In the genomic region with DNA sequence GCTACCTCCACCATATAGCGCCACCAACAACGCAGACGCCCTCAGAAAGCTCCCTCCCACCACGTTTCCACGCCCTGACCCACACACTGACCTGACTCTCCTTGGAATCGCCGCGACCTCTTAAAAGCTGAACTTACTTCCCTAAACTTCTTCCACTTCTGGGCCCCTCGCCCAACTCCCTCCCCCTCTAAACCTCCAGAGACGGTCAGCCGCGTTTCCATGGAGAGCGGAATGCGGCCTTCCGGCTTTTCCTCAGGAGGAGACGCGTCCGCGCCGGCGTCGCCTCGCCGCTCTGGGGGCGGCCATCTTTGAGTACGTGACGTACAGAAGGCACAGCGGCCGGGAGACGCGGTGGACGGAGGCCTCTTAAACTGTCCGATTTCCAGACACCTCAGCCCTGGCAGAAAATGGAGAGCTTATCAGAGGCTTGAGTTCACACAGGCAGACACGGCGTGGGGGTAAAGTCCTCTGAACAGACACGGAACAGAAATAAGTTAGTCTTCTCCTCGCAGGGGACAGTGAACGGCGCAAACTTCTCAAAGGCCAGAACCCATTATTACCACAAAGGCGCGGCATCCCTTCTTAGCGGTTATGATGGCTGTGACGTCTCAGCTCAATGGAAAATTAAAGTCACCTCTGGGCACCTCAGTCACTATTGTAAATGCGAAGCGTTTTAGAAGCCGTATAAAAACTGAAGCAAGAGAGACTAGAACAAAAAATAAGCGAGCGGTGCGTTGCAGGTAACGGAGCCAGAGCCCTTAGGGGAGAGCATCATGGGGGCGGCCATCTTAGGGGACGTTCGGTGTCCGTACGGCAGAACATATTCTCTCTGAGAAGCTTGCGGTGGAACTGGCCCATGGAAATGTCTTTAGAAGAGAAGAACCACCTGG, we compare ENCODE assay signal across 8 cellular contexts. TPM values are rescaled to one million over a fixed set of nuclear protein-coding genes. Genes with fewer than 3 reads are reported as not detected.
DNase-seq lines count a peak whose midpoint lies in the region; ATAC-seq and TF ChIP-seq lines count a peak whose summit lies in the region.

Gene ZNF432, minus strand, starts transcription at position 235 of the 890 bp plus-strand sequence. CDS start 1,970 bp downstream, outside the sequence.

- H3K4me3 Mint-ChIP-seq in activated CD4-positive, alpha-beta memory T cell treated with anti-CD3 and anti-CD28 coated beads, Interleukin-2, amount 10 ng/mL, durations not matched to agents 7 days and 5 days = peak within 1 kb of the TSS; percentile 88

- intact Hi-C loops in dorsolateral prefrontal cortex (cut with DNase I) = loop anchor here (1.0 kb wide), 1 partner anchor 21 kb away; the partner anchor contains the start of gene ZNF614 (in 2 of the 2)
- intact Hi-C loops in right lobe of liver (cut with DNase I) = no loop called here

- ATAC-seq in HG03439 (IDR thresholded peaks at IDR 0.05; ENCODE audit: unreplicated experiment) = peak; percentile 89
- peak; percentile 98 to 99 (median 98) for ATAC-seq in right lobe of liver

- H3K27me3 ChIP-seq in dorsolateral prefrontal cortex = no peaks in the 10 kb centered on the region
- no peaks in the 10 kb centered on the region for H3K27me3 ChIP-seq in right lobe of liver

- POLR2A ChIA-PET in activated CD4-positive, alpha-beta memory T cell treated with anti-CD3 and anti-CD28 coated beads, Interleukin-2, amount 10 ng/mL, durations not matched to agents 7 days and 5 days (lab: Charles Lee) = interaction anchor here (0.6 to 2.2 kb wide), 10 partner anchors 13 to 654 kb away, joined by 3 to 37 read pairs (median 4); partner anchors contain the start of genes ZNF350, ZNF614, ZNF615 and ZNF616

- peaks cover 81% of the 10 kb centered on the region for H3K36me3 Mint-ChIP-seq in activated CD4-positive, alpha-beta memory T cell treated with anti-CD3 and anti-CD28 coated beads, Interleukin-2, amount 10 ng/mL, durations not matched to agents 7 days and 5 days (ENCODE audit: low read depth)

- H3K27ac Mint-ChIP-seq in activated CD4-positive, alpha-beta memory T cell treated with anti-CD3 and anti-CD28 coated beads, Interleukin-2, amount 10 ng/mL, durations not matched to agents 7 days and 5 days = peak within 1 kb of the TSS; percentile 95

- H3K9me3 Mint-ChIP-seq in activated CD4-positive, alpha-beta memory T cell treated with anti-CD3 and anti-CD28 coated beads, Interleukin-2, amount 10 ng/mL, durations not matched to agents 7 days and 5 days = peaks cover 52% of the 10 kb centered on the region

- no peaks in the 10 kb centered on the region for H3K27me3 Mint-ChIP-seq in activated CD4-positive, alpha-beta memory T cell treated with anti-CD3 and anti-CD28 coated beads, Interleukin-2, amount 10 ng/mL, durations not matched to agents 7 days and 5 days

- H3K27ac ChIP-seq in dorsolateral prefrontal cortex = peak within 1 kb of the TSS; percentile 86 to 99 (median 97)
- peak within 1 kb of the TSS; percentile 66 to 87 (median 85) for H3K27ac ChIP-seq in right lobe of liver

- WGBS in right lobe of liver (ENCODE audit: insufficient coverage, low coverage, low lambda C conversion rate, missing lambda C conversion rate) = 2% methylated on average over 33 of the region's 56 CpGs

- DNase-seq in Ammon's horn (ENCODE audit: low spot score) (peak; percentile 96), GM19238 (ENCODE audit: insufficient read length, low spot score) (peak; percentile 51), NCI-H526 treated with DMSO at 0.1 percent for 48 hours (lab: John Stamatoyannopoulos, UW) (peak; percentile 93), dorsolateral prefrontal cortex (peak; percentile 80 to 95 (median 93)), right lobe of liver (peak; percentile 91 to 96 (median 94))
- peak; percentile 85 for DNase-seq in activated CD4-positive, alpha-beta memory T cell treated with anti-CD3 and anti-CD28 coated beads, Interleukin-2, amount 10 ng/mL, durations not matched to agents 7 days and 5 days
- peak; percentile 81 for DNase-seq in stimulated activated CD4-positive, alpha-beta T cell treated with anti-CD3 and anti-CD28 coated beads, Interleukin-4, amount 100 ng/mL, for 24 hours

- CTCF ChIA-PET in activated CD4-positive, alpha-beta memory T cell treated with anti-CD3 and anti-CD28 coated beads, Interleukin-2, amount 10 ng/mL, durations not matched to agents 7 days and 5 days (lab: Charles Lee) = no interaction called here

- H3K4me3 ChIP-seq in dorsolateral prefrontal cortex (peak within 1 kb of the TSS; percentile 53 to 89 (median 76)), right lobe of liver (peak within 1 kb of the TSS; percentile 41 to 70 (median 64))

- peaks cover 0 to 9% (median 4%) of the 10 kb centered on the region in 4 donors for H3K36me3 ChIP-seq in right lobe of liver

- TF ChIP-seq POLR2A in right lobe of liver (IDR thresholded peaks at IDR 0.05) = peak; percentile 33

- peaks cover 0 to 5% (median 0%) of the 10 kb centered on the region in 4 donors for H3K4me1 ChIP-seq in right lobe of liver

- TF ChIP-seq CTCF in dorsolateral prefrontal cortex (IDR thresholded peaks at IDR 0.05 in 54 of 56, conservative IDR thresholded peaks at IDR 0.05 in 2 of 56; ENCODE audit: low read depth in 1 of 56, partially characterized antibody in 56 of 56) (peak in 21 of 56 donors; percentile 2 to 42 (median 17)), right lobe of liver (IDR thresholded peaks at IDR 0.05) (no peak)

- peaks cover 17% of the 10 kb centered on the region for H3K4me1 Mint-ChIP-seq in activated CD4-positive, alpha-beta memory T cell treated with anti-CD3 and anti-CD28 coated beads, Interleukin-2, amount 10 ng/mL, durations not matched to agents 7 days and 5 days

- peaks cover 0 to 13% (median 8%) of the 10 kb centered on the region in 4 donors for H3K9me3 ChIP-seq in right lobe of liver

RNA-seq across cellular contexts. Expression of gene ZNF432, which starts in this region (rescaled TPM):
- total RNA-seq in activated CD4-positive, alpha-beta memory T cell treated with anti-CD3 and anti-CD28 coated beads, Interleukin-2, amount 10 ng/mL, durations not matched to agents 7 days and 5 days = 10 to 100 TPM; 12.8 to 13.6 TPM
- 10 to 100 TPM; 11.0 to 33.6 (median 18.4) TPM for total RNA-seq in dorsolateral prefrontal cortex
- 1 to 10 TPM in 5 of 6 experiments, under 1 TPM in 1; 0.86 to 3.9 (median 3.3) TPM for total RNA-seq in right lobe of liver

Comparison
In these comparisons a context has a peak if more than half of its experiments do, and no peak if none do; other contexts are left out.
1. Peak in every context shown above with its lines: DNase-seq, ATAC-seq, H3K4me3 ChIP-seq and H3K27ac ChIP-seq.
2. intact Hi-C loops: an anchor here in dorsolateral prefrontal cortex (1.0 kb wide); none called in right lobe of liver.